In the genomic region with DNA sequence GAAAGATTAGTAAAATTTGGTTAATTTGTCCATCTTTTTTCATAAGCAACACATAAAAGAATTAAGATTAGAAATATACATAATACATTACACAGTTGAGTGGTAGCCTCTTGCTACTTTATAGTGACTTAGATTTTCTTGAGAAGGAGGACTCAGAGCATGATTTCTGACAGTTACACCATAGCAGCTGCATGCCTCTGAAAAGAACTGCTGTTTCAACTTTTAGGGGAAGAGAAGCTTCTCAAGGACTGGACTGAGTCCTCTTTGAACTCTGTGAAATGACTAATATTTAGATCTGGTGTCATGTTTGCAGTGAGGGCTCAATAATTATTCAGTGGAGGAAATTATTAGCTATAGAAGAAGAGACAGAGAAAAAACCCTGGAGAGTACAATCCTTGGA, we compare ENCODE assay signal across 24 cellular contexts.
"Had no signal": no experiment of that assay in that cellular context is flagged by ENCODE, and none has a peak within 500 bp of the region (broad histone marks: within the 10 kb centered on the region; RNA-seq: fewer than 3 reads in every experiment).

No MANE protein-coding gene starts in this region.

- H3K27me3 Mint-ChIP-seq: activated CD8-positive, alpha-beta memory T cell treated with anti-CD3 and anti-CD28 coated beads, Interleukin-2, amount 10 ng/mL, durations not matched to agents 7 days and 5 days; activated naive CD8-positive, alpha-beta T cell treated with anti-CD3 and anti-CD28 coated beads, Interleukin-2, amount 50 U/mL, for 24 hours; activated T-cell treated with anti-CD3 and anti-CD28 coated beads, Interleukin-2, amount 50 U/mL, for 24 hours; brain; central memory CD8-positive, alpha-beta T cell; T-helper 17 cell had no signal

- H3K36me3 Mint-ChIP-seq: activated CD8-positive, alpha-beta memory T cell treated with anti-CD3 and anti-CD28 coated beads, Interleukin-2, amount 10 ng/mL, durations not matched to agents 7 days and 5 days; activated naive CD4-positive, alpha-beta T cell treated with anti-CD3 and anti-CD28 coated beads, Interleukin-2, amount 50 U/mL, for 72 hours; brain; WTC11 had no signal

- DNase-seq: activated CD4-positive, alpha-beta T cell treated with anti-CD3 and anti-CD28 coated beads for 48 hours; activated CD4-positive, alpha-beta T cell treated with anti-CD3 and anti-CD28 coated beads, Interleukin-2, amount 50 U/mL, for 48 hours; activated CD4-positive, CD25-positive, alpha-beta regulatory T cell treated with anti-CD3 and anti-CD28 coated beads, Interleukin-2, amount 50 U/mL, for 72 hours; activated CD8-positive, alpha-beta memory T cell treated with anti-CD3 and anti-CD28 coated beads, Interleukin-2, amount 10 ng/mL, durations not matched to agents 7 days and 5 days; activated effector memory CD4-positive, alpha-beta T cell treated with Interleukin-2 at 50 U/mL for 16 hours; activated naive CD4-positive, alpha-beta T cell treated with Interleukin-2 at 50 U/mL for 16 hours; activated naive CD8-positive, alpha-beta T cell treated with anti-CD3 and anti-CD28 coated beads, Interleukin-2, amount 50 U/mL, for 24 hours; activated T-cell treated with anti-CD3 and anti-CD28 coated beads, Interleukin-2, amount 50 U/mL, for 24 hours; amygdala; Karpas-422; NCI-H146; NCI-H2029; NCI-H2107; NCI-H446; NCI-H524; PC-3; SHP77 treated with DMSO at 0.1 percent for 48 hours; T-helper 17 cell; T-helper 9 cell had no signal

- ATAC-seq: activated CD8-positive, alpha-beta memory T cell treated with anti-CD3 and anti-CD28 coated beads, Interleukin-2, amount 10 ng/mL, durations not matched to agents 7 days and 5 days; activated naive CD4-positive, alpha-beta T cell treated with anti-CD3 and anti-CD28 coated beads, Interleukin-2, amount 50 U/mL, for 72 hours; activated naive CD8-positive, alpha-beta T cell treated with anti-CD3 and anti-CD28 coated beads, Interleukin-2, amount 50 U/mL, for 24 hours; PC-3; T-helper 17 cell; WTC11 had no signal

- H3K27ac Mint-ChIP-seq: activated CD8-positive, alpha-beta memory T cell treated with anti-CD3 and anti-CD28 coated beads, Interleukin-2, amount 10 ng/mL, durations not matched to agents 7 days and 5 days; activated naive CD4-positive, alpha-beta T cell treated with anti-CD3 and anti-CD28 coated beads, Interleukin-2, amount 50 U/mL, for 72 hours; activated naive CD8-positive, alpha-beta T cell treated with anti-CD3 and anti-CD28 coated beads, Interleukin-2, amount 50 U/mL, for 24 hours; activated T-cell treated with anti-CD3 and anti-CD28 coated beads, Interleukin-2, amount 50 U/mL, for 24 hours; activated T-helper 1 cell treated with anti-CD3 and anti-CD28 coated beads, Interleukin-12 subunit alpha, Interleukin-12 subunit beta, Interleukin-2, Interleukin-4 antibody, amounts not matched to agents 30 ng/mL and 10 ng/mL and 1 ng/mL, durations not matched to agents 14 hours and 24 hours and 36 hours; T-helper 17 cell; WTC11 had no signal

- H3K4me1 Mint-ChIP-seq: activated CD8-positive, alpha-beta memory T cell treated with anti-CD3 and anti-CD28 coated beads, Interleukin-2, amount 10 ng/mL, durations not matched to agents 7 days and 5 days; activated naive CD8-positive, alpha-beta T cell treated with anti-CD3 and anti-CD28 coated beads, Interleukin-2, amount 50 U/mL, for 24 hours had no signal

- H3K4me3 Mint-ChIP-seq: activated CD8-positive, alpha-beta memory T cell treated with anti-CD3 and anti-CD28 coated beads, Interleukin-2, amount 10 ng/mL, durations not matched to agents 7 days and 5 days; activated naive CD8-positive, alpha-beta T cell treated with anti-CD3 and anti-CD28 coated beads, Interleukin-2, amount 50 U/mL, for 24 hours; activated T-cell treated with anti-CD3 and anti-CD28 coated beads, Interleukin-2, amount 50 U/mL, for 24 hours; activated T-helper 1 cell treated with anti-CD3 and anti-CD28 coated beads, Interleukin-12 subunit alpha, Interleukin-12 subunit beta, Interleukin-2, Interleukin-4 antibody, amounts not matched to agents 30 ng/mL and 10 ng/mL and 1 ng/mL, durations not matched to agents 14 hours and 24 hours and 36 hours; brain; central memory CD8-positive, alpha-beta T cell; T-helper 17 cell; WTC11 had no signal

- H3K9me3 Mint-ChIP-seq: activated naive CD4-positive, alpha-beta T cell treated with anti-CD3 and anti-CD28 coated beads, Interleukin-2, amount 50 U/mL, for 72 hours; activated naive CD8-positive, alpha-beta T cell treated with anti-CD3 and anti-CD28 coated beads, Interleukin-2, amount 50 U/mL, for 24 hours; activated T-cell treated with anti-CD3 and anti-CD28 coated beads, Interleukin-2, amount 50 U/mL, for 24 hours; activated T-helper 1 cell treated with anti-CD3 and anti-CD28 coated beads, Interleukin-12 subunit alpha, Interleukin-12 subunit beta, Interleukin-2, Interleukin-4 antibody, amounts not matched to agents 30 ng/mL and 10 ng/mL and 1 ng/mL, durations not matched to agents 14 hours and 24 hours and 36 hours; brain; central memory CD8-positive, alpha-beta T cell; WTC11 had no signal
